ENCODE assay signal across 1 cellular context in the genomic region with DNA sequence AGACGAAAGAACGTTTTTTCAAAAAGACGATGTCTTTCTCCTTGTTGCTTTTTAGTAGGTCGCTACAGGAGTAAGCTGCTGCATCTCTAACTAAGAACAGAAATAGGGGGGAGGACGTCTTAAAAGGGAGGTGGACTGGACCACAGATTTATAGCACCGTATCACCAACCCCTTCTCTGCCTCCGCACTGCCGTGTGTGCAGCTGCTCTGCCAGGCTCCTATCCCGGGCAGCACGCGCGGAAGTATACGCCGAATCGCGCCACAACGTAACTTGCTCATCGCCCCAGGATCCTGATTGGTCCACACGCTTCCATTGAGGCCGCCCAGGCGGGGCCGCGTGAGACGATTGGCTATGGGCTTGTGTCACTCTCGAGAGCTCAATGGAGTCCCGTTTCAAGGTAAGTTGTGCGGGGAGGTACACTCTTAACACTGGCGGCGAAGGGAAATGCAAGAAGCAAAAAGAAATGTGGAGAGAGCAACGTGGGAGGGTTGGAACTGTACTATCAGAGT.
TF ChIP-seq lines count a peak whose summit lies in the region.

TSS of gene ELAVL2 (minus strand) at position 121 of the 510 bp plus-strand sequence. CDS start 64,006 bp downstream, outside the sequence.

TF ChIP-seq in HEK293, 187 proteins besides CTCF, POLR2A, EP300 and RAD21 (continued from another document and continues in another):
- TF ChIP-seq, protein P1, sequence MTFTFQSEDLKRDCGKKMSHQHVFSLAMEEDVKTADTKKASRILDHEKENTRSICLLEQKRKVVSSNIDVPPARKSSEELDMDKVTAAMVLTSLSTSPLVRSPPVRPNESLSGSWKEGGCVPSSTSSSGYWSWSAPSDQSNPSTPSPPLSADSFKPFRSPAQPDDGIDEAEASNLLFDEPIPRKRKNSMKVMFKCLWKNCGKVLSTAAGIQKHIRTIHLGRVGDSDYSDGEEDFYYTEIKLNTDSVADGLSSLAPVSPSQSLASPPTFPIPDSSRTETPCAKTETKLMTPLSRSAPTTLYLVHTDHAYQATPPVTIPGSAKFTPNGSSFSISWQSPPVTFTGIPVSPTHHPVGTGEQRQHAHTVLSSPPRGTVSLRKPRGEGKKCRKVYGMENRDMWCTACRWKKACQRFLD (tag by site-specific recombination; IDR thresholded peaks at IDR 0.05): no peak
- no peak for TF ChIP-seq ZNF626 (tag by site-specific recombination; IDR thresholded peaks at IDR 0.05)
- TF ChIP-seq ZNF596 (tag by site-specific recombination; IDR thresholded peaks at IDR 0.05): no peak
- TF ChIP-seq ZNF311 (tag by site-specific recombination; IDR thresholded peaks at IDR 0.05; ENCODE audit: borderline replicate concordance): no peak
- TF ChIP-seq, protein P2, sequence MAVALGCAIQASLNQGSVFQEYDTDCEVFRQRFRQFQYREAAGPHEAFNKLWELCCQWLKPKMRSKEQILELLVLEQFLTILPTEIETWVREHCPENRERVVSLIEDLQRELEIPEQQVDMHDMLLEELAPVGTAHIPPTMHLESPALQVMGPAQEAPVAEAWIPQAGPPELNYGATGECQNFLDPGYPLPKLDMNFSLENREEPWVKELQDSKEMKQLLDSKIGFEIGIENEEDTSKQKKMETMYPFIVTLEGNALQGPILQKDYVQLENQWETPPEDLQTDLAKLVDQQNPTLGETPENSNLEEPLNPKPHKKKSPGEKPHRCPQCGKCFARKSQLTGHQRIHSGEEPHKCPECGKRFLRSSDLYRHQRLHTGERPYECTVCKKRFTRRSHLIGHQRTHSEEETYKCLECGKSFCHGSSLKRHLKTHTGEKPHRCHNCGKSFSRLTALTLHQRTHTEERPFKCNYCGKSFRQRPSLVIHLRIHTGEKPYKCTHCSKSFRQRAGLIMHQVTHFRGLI (tag by site-specific recombination; IDR thresholded peaks at IDR 0.05): no peak
- TF ChIP-seq, protein P3, sequence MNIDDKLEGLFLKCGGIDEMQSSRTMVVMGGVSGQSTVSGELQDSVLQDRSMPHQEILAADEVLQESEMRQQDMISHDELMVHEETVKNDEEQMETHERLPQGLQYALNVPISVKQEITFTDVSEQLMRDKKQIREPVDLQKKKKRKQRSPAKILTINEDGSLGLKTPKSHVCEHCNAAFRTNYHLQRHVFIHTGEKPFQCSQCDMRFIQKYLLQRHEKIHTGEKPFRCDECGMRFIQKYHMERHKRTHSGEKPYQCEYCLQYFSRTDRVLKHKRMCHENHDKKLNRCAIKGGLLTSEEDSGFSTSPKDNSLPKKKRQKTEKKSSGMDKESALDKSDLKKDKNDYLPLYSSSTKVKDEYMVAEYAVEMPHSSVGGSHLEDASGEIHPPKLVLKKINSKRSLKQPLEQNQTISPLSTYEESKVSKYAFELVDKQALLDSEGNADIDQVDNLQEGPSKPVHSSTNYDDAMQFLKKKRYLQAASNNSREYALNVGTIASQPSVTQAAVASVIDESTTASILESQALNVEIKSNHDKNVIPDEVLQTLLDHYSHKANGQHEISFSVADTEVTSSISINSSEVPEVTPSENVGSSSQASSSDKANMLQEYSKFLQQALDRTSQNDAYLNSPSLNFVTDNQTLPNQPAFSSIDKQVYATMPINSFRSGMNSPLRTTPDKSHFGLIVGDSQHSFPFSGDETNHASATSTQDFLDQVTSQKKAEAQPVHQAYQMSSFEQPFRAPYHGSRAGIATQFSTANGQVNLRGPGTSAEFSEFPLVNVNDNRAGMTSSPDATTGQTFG (tag by site-specific recombination; IDR thresholded peaks at IDR 0.05; ENCODE audit: borderline replicate concordance): no peak
- TF ChIP-seq, protein P4, sequence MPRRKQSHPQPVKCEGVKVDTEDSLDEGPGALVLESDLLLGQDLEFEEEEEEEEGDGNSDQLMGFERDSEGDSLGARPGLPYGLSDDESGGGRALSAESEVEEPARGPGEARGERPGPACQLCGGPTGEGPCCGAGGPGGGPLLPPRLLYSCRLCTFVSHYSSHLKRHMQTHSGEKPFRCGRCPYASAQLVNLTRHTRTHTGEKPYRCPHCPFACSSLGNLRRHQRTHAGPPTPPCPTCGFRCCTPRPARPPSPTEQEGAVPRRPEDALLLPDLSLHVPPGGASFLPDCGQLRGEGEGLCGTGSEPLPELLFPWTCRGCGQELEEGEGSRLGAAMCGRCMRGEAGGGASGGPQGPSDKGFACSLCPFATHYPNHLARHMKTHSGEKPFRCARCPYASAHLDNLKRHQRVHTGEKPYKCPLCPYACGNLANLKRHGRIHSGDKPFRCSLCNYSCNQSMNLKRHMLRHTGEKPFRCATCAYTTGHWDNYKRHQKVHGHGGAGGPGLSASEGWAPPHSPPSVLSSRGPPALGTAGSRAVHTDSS (tag by site-specific recombination; IDR thresholded peaks at IDR 0.05): no peak
- no peak for TF ChIP-seq ZBTB6 (tag by site-specific recombination; IDR thresholded peaks at IDR 0.05)
- TF ChIP-seq ZNF48 (tag by site-specific recombination; IDR thresholded peaks at IDR 0.05): no peak
- peak; percentile 51 for TF ChIP-seq ZFHX2 (tag by site-specific recombination; conservative IDR thresholded peaks at IDR 0.05)
- no peak for TF ChIP-seq IKZF3 (tag by site-specific recombination; IDR thresholded peaks at IDR 0.05)
- 0 out of 2 replicates have a peak, but pooled peaks have one; percentile 77 for TF ChIP-seq ZNF391 (tag by site-specific recombination; IDR thresholded peaks at IDR 0.05; ENCODE audit: borderline replicate concordance, low read depth)
- TF ChIP-seq GLI2 (tag by site-specific recombination; IDR thresholded peaks at IDR 0.05; ENCODE audit: borderline replicate concordance, low read depth): no peak
- no peak for TF ChIP-seq ZNF768 (tag by site-specific recombination; IDR thresholded peaks at IDR 0.05)
- TF ChIP-seq ZNF350 (tag by site-specific recombination; IDR thresholded peaks at IDR 0.05): no peak
- 0 out of 2 replicates have a peak, but pooled peaks have one; percentile 21 for TF ChIP-seq SCRT2 (tag by site-specific recombination; IDR thresholded peaks at IDR 0.05)
- TF ChIP-seq HOXA7 (CRISPR knock-in tag; IDR thresholded peaks at IDR 0.05; ENCODE audit: borderline replicate concordance): no peak
- no peak for TF ChIP-seq ZNF274 (IDR thresholded peaks at IDR 0.05; ENCODE audit: low read length)
- TF ChIP-seq ZNF274 (tag by site-specific recombination; IDR thresholded peaks at IDR 0.05; ENCODE audit: borderline replicate concordance): no peak
- TF ChIP-seq ZNF610 (tag by site-specific recombination; IDR thresholded peaks at IDR 0.05; ENCODE audit: borderline replicate concordance): peak; percentile 71
- TF ChIP-seq, protein P5, sequence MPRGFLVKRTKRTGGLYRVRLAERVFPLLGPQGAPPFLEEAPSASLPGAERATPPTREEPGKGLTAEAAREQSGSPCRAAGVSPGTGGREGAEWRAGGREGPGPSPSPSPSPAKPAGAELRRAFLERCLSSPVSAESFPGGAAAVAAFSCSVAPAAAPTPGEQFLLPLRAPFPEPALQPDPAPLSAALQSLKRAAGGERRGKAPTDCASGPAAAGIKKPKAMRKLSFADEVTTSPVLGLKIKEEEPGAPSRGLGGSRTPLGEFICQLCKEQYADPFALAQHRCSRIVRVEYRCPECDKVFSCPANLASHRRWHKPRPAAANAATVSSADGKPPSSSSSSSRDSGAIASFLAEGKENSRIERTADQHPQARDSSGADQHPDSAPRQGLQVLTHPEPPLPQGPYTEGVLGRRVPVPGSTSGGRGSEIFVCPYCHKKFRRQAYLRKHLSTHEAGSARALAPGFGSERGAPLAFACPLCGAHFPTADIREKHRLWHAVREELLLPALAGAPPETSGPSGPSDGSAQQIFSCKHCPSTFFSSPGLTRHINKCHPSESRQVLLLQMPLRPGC (tag by site-specific recombination; IDR thresholded peaks at IDR 0.05): no peak
- no peak for TF ChIP-seq ATF2 (tag by site-specific recombination; IDR thresholded peaks at IDR 0.05; ENCODE audit: low read depth)
- no peak for TF ChIP-seq ZNF133 (tag by site-specific recombination; IDR thresholded peaks at IDR 0.05)
- TF ChIP-seq ZNF785 (tag by site-specific recombination; IDR thresholded peaks at IDR 0.05): no peak
- TF ChIP-seq ZNF660 (tag by site-specific recombination; IDR thresholded peaks at IDR 0.05): peak; percentile 96
- no peak for TF ChIP-seq ZNF585B (tag by site-specific recombination; IDR thresholded peaks at IDR 0.05)
- TF ChIP-seq ZNF23 (tag by site-specific recombination; IDR thresholded peaks at IDR 0.05; ENCODE audit: borderline replicate concordance): no peak
- peak; percentile 77 for TF ChIP-seq ZBTB17 (tag by site-specific recombination; IDR thresholded peaks at IDR 0.05)
- no peak for TF ChIP-seq ZNF514 (tag by site-specific recombination; IDR thresholded peaks at IDR 0.05)
- peak; percentile 57 for TF ChIP-seq ZNF335 (tag by site-specific recombination; conservative IDR thresholded peaks at IDR 0.05)
- TF ChIP-seq ZNF362 (tag by site-specific recombination; IDR thresholded peaks at IDR 0.05): no peak
- no peak for TF ChIP-seq AEBP2 (tag by site-specific recombination; IDR thresholded peaks at IDR 0.05; ENCODE audit: borderline replicate concordance)
- no peak for TF ChIP-seq ZNF670 (tag by site-specific recombination; IDR thresholded peaks at IDR 0.05; ENCODE audit: low read depth)
- no peak for TF ChIP-seq ZNF621 (tag by site-specific recombination; IDR thresholded peaks at IDR 0.05)
- TF ChIP-seq ZNF341 (tag by site-specific recombination; IDR thresholded peaks at IDR 0.05; ENCODE audit: low read depth): peak; percentile 71
- peak; percentile 88 for TF ChIP-seq PRDM1 (tag by site-specific recombination; IDR thresholded peaks at IDR 0.05)
- peak; percentile 25; the same call in 1 of the 2 replicates for TF ChIP-seq KLF9 (tag by site-specific recombination; IDR thresholded peaks at IDR 0.05; ENCODE audit: low read depth)
- TF ChIP-seq ZNF843 (tag by site-specific recombination; IDR thresholded peaks at IDR 0.05): no peak
- TF ChIP-seq, protein P6, sequence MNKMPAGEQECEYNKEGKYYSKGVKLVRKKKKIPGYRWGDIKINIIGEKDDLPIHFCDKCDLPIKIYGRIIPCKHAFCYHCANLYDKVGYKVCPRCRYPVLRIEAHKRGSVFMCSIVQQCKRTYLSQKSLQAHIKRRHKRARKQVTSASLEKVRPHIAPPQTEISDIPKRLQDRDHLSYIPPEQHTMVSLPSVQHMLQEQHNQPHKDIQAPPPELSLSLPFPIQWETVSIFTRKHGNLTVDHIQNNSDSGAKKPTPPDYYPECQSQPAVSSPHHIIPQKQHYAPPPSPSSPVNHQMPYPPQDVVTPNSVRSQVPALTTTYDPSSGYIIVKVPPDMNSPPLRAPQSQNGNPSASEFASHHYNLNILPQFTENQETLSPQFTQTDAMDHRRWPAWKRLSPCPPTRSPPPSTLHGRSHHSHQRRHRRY (tag by site-specific recombination; IDR thresholded peaks at IDR 0.05): no peak
- TF ChIP-seq TSHZ1 (tag by site-specific recombination; IDR thresholded peaks at IDR 0.05; ENCODE audit: borderline replicate concordance): peak; percentile 58; the same call in 1 of the 2 replicates
